ENCODE assay signal across 18 cellular contexts in genomic region chr16:66278604-66279262, GRCh38.
DNase-seq lines count a peak whose midpoint lies in the region; ATAC-seq and TF ChIP-seq lines count a peak whose summit lies in the region.
"Had no signal": no experiment of that assay in that cellular context is flagged by ENCODE, and none has a peak within 500 bp of the region (broad histone marks: within the 10 kb centered on the region; RNA-seq: fewer than 3 reads in every experiment).

No MANE protein-coding gene starts in this region.

- peaks cover 13% of the 10 kb centered on the region for H3K27me3 Mint-ChIP-seq in neural crest cell (ENCODE audit: low read depth)

- peaks cover 9% of the 10 kb centered on the region for H3K36me3 Mint-ChIP-seq in neural crest cell (ENCODE audit: low read depth)
- H3K36me3 Mint-ChIP-seq: activated CD4-positive, alpha-beta memory T cell treated with anti-CD3 and anti-CD28 coated beads for 36 hours; stimulated activated effector memory CD8-positive, alpha-beta T cell treated with anti-CD3 and anti-CD28 coated beads, Interleukin-12 subunit alpha, Interleukin-12 subunit beta, amount 100 ng/mL, for 72 hours had no signal

- no peak overlapping the region for H3K4me3 Mint-ChIP-seq in neural crest cell
- H3K4me3 Mint-ChIP-seq: activated CD4-positive, alpha-beta memory T cell treated with anti-CD3 and anti-CD28 coated beads for 36 hours; effector memory CD8-positive, alpha-beta T cell; naive thymus-derived CD4-positive, alpha-beta T cell; stimulated activated effector memory CD8-positive, alpha-beta T cell treated with anti-CD3 and anti-CD28 coated beads, Interleukin-12 subunit alpha, Interleukin-12 subunit beta, amount 100 ng/mL, for 72 hours had no signal

- peaks cover 0 to 9% of the 10 kb centered on the region in 2 donors for H3K9me3 ChIP-seq in uterus

- no peaks in the 10 kb centered on the region for H3K4me1 ChIP-seq in uterus

- no peak for TF ChIP-seq POLR2A in uterus (IDR thresholded peaks at IDR 0.05)

- intact Hi-C loops in uterus (cut with DNase I; ENCODE audit: low total_unique reads), result no loop called here

- no peaks in the 10 kb centered on the region for H3K27me3 ChIP-seq in uterus

- peaks cover 26% of the 10 kb centered on the region for H3K9me3 Mint-ChIP-seq in neural crest cell

- no peak for TF ChIP-seq CTCF in neural crest cell (conservative IDR thresholded peaks at IDR 0.05)
- no peak for TF ChIP-seq CTCF in uterus (IDR thresholded peaks at IDR 0.05)

- H3K36me3 ChIP-seq in uterus, result no peaks in the 10 kb centered on the region

- ATAC-seq in GM21619 (IDR thresholded peaks at IDR 0.05; ENCODE audit: unreplicated experiment) (no peak), HG03097 (IDR thresholded peaks at IDR 0.05; ENCODE audit: low FRiP score, unreplicated experiment) (no peak), HG03095 (IDR thresholded peaks at IDR 0.05; ENCODE audit: unreplicated experiment) (no peak)
- ATAC-seq: effector memory CD8-positive, alpha-beta T cell; naive thymus-derived CD4-positive, alpha-beta T cell; stimulated activated effector memory CD8-positive, alpha-beta T cell treated with anti-CD3 and anti-CD28 coated beads, Interleukin-12 subunit alpha, Interleukin-12 subunit beta, amount 100 ng/mL, for 72 hours had no signal

- H3K4me1 Mint-ChIP-seq in neural crest cell, result peaks cover 5% of the 10 kb centered on the region

- H3K27ac ChIP-seq in uterus, result no peak overlapping the region

- peak overlapping the region; percentile 44 for H3K27ac Mint-ChIP-seq in neural crest cell (ENCODE audit: unreplicated experiment)
- H3K27ac Mint-ChIP-seq: activated CD4-positive, alpha-beta memory T cell treated with anti-CD3 and anti-CD28 coated beads for 36 hours; effector memory CD8-positive, alpha-beta T cell; naive thymus-derived CD4-positive, alpha-beta T cell; stimulated activated effector memory CD8-positive, alpha-beta T cell treated with anti-CD3 and anti-CD28 coated beads, Interleukin-12 subunit alpha, Interleukin-12 subunit beta, amount 100 ng/mL, for 72 hours had no signal

- H3K4me3 ChIP-seq in uterus, result no peak overlapping the region

- DNase-seq in DMS53 (lab: John Stamatoyannopoulos, UW), result peak; percentile 77
- DNase-seq in LoVo (ENCODE audit: low spot score), result peak; percentile 34
- peak; percentile 41 for DNase-seq in ecto neural progenitor cell (ENCODE audit: low spot score)
- DNase-seq in neural crest cell (ENCODE audit: low read depth, low spot score), result no peak
- DNase-seq in uterus, result no peak
- DNase-seq: activated CD4-positive, alpha-beta memory T cell treated with anti-CD3 and anti-CD28 coated beads for 36 hours; activated naive CD4-positive, alpha-beta T cell treated with Interleukin-2 at 50 U/mL for 16 hours; effector memory CD8-positive, alpha-beta T cell; MV-4-11; NCI-H526 treated with DMSO at 0.1 percent for 48 hours; SHP77; stimulated activated CD4-positive, alpha-beta T cell treated with anti-CD3 and anti-CD28 coated beads, Interleukin-4, amount 100 ng/mL, for 24 hours; T1000 had no signal

Comparison
In these comparisons a context has a peak if more than half of its experiments do, and no peak if none do; other contexts are left out.
1. DNase-seq: peak in DMS53 (single experiment), LoVo (single experiment) and ecto neural progenitor cell (single experiment); none in neural crest cell (single experiment) and uterus (0 of 2).